In the genomic region with DNA sequence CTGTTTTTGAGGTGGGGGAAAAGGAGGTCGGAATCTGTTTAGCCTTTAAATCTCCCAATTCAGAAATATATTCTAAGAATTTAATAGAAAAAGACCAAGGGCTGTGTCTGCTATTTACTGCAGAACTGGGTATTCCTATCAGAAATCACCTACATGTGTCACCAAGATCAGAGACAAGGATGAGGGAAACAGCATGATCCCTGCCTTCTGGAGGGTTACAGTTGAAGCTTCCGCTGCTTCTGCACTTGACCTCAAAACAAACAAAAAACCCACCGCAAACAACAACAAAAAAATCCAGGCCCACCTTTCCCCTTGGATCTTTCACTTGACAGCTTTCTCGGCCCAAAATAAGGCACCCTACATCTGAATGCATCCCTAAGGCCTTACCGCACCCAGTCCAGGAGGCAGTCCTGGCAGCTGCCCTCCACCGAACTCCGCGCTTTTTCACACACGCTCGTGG, we compare ENCODE assay signal across 8 cellular contexts. TPM values are rescaled to one million over a fixed set of nuclear protein-coding genes. Genes with fewer than 3 reads are reported as not detected.
DNase-seq lines count a peak whose midpoint lies in the region; ATAC-seq, FAIRE-seq and TF ChIP-seq lines count a peak whose summit lies in the region.

No MANE protein-coding gene starts in this region.

- no peaks in the 10 kb centered on the region for H3K36me3 Mint-ChIP-seq in activated naive CD8-positive, alpha-beta T cell treated with anti-CD3 and anti-CD28 coated beads for 36 hours

- H3K27ac Mint-ChIP-seq in activated naive CD8-positive, alpha-beta T cell treated with anti-CD3 and anti-CD28 coated beads for 36 hours: no peak overlapping the region

- H3K9ac ChIP-seq in keratinocyte (ENCODE audit: control insufficient read depth, extremely low read depth, insufficient read depth, low read length): peak overlapping the region; percentile 51

- peak overlapping the region; percentile 54 for H3K4me3 Mint-ChIP-seq in activated naive CD8-positive, alpha-beta T cell treated with anti-CD3 and anti-CD28 coated beads for 36 hours

- H3K27me3 Mint-ChIP-seq in activated naive CD8-positive, alpha-beta T cell treated with anti-CD3 and anti-CD28 coated beads for 36 hours: peaks cover 64% of the 10 kb centered on the region

- H3K9me3 ChIP-seq in keratinocyte (ENCODE audit: control insufficient read depth, low read depth, low read length) (no peaks in the 10 kb centered on the region), thoracic aorta (no peaks in the 10 kb centered on the region)

- TF ChIP-seq CTCF in HFF-Myc (IDR thresholded peaks at IDR 0.05; ENCODE audit: low read depth, low read length, missing control alignments) (no peak), keratinocyte (optimal IDR thresholded peaks at IDR 0.05 in 1 of 3, IDR thresholded peaks at IDR 0.05 in 1 of 3, conservative IDR thresholded peaks at IDR 0.05 in 1 of 3; ENCODE audit: extremely low read depth in 1 of 3, insufficient read depth in 2 of 3, low read length in 3 of 3) (no peak), thoracic aorta (IDR thresholded peaks at IDR 0.05) (no peak)

- H3K9me1 ChIP-seq in keratinocyte (ENCODE audit: control insufficient read depth, extremely low read depth, insufficient read depth, low read length): no peaks in the 10 kb centered on the region

- H3K4me3 ChIP-seq in HFF-Myc (replicated peaks; ENCODE audit: low read depth, low read length) (peak overlapping the region; percentile 93), keratinocyte (ENCODE audit: control insufficient read depth in 2 of 3, extremely low read depth in 1 of 3, insufficient read depth in 2 of 3, low read depth in 1 of 3, low read length in 3 of 3) (peak overlapping the region; percentile 44 to 59 (median 57)), thoracic aorta (peak overlapping the region; percentile 78)

- peak; percentile 36 for DNase-seq in Daoy (ENCODE audit: low read depth)
- no peak for DNase-seq in HFF-Myc (ENCODE audit: extremely low read depth, low read depth)
- DNase-seq in activated naive CD8-positive, alpha-beta T cell treated with anti-CD3 and anti-CD28 coated beads for 36 hours: no peak
- no peak for DNase-seq in keratinocyte (ENCODE audit: low read depth, low spot score)
- no peak for DNase-seq in thoracic aorta (ENCODE audit: low spot score)
- DNase-seq in activated CD8-positive, alpha-beta memory T cell treated with anti-CD3 and anti-CD28 coated beads for 24 hours: no peak
- DNase-seq in NAMALWA (ENCODE audit: low spot score): no peak

- H3K36me3 ChIP-seq in keratinocyte (ENCODE audit: control insufficient read depth in 2 of 2, extremely low read depth in 1 of 2, insufficient read depth in 2 of 2, low read length in 2 of 2) (no peaks in the 10 kb centered on the region), thoracic aorta (no peaks in the 10 kb centered on the region)

- H3K4me2 ChIP-seq in keratinocyte (ENCODE audit: control insufficient read depth, extremely low read depth, insufficient read depth, low read depth, low read length): peak overlapping the region; percentile 75

- H3K4me1 Mint-ChIP-seq in activated naive CD8-positive, alpha-beta T cell treated with anti-CD3 and anti-CD28 coated beads for 36 hours: peaks cover 12% of the 10 kb centered on the region

- H3K4me1 ChIP-seq in keratinocyte (ENCODE audit: control insufficient read depth, extremely low read depth, insufficient read depth, low read length) (peaks cover 14% of the 10 kb centered on the region), thoracic aorta (ENCODE audit: control insufficient read depth in 1 of 2, low read depth in 2 of 2) (peaks cover 8 to 18% of the 10 kb centered on the region in 2 donors)

- FAIRE-seq in keratinocyte (lab: Jason Lieb, UNC): no peak

- H3K79me2 ChIP-seq in keratinocyte (ENCODE audit: control insufficient read depth, insufficient read depth, low read length): no peaks in the 10 kb centered on the region

- H3K9me3 Mint-ChIP-seq in activated naive CD8-positive, alpha-beta T cell treated with anti-CD3 and anti-CD28 coated beads for 36 hours: peaks cover 1% of the 10 kb centered on the region

- H2AFZ ChIP-seq in keratinocyte (ENCODE audit: control insufficient read depth, low read length): peak overlapping the region; percentile 80

- dilution Hi-C loops in keratinocyte (cut with MboI; ENCODE audit: extremely low pct_ligation_motif_present, low sequenced_read_pairs): no loop called here

- peaks cover 7% of the 10 kb centered on the region for H3K27me3 ChIP-seq in keratinocyte (ENCODE audit: control insufficient read depth, extremely low read depth, insufficient read depth, low read length)
- no peaks in the 10 kb centered on the region for H3K27me3 ChIP-seq in thoracic aorta (replicated peaks; ENCODE audit: insufficient read depth)

- H4K20me1 ChIP-seq in keratinocyte (ENCODE audit: control insufficient read depth, extremely low read depth, insufficient read depth, low read length): no peaks in the 10 kb centered on the region

- ATAC-seq in thoracic aorta (ENCODE audit: insufficient number of reproducible peaks, low FRiP score, low read depth) (peak; percentile 9), HG03135 (IDR thresholded peaks at IDR 0.05; ENCODE audit: unreplicated experiment) (no peak)

- H3K27ac ChIP-seq in keratinocyte (ENCODE audit: control insufficient read depth, insufficient read depth, low read length) (peak overlapping the region; percentile 10), thoracic aorta (peak overlapping the region; percentile 52 to 78)

RNA-seq across cellular contexts. Expression of a gene that starts 0.8 kb away (rescaled TPM):
- 14.1 and 14.3 TPM in 2 replicates for total RNA-seq in Daoy (2014; rRNA removed; shearing (Covaris generic))
- 1 to 10 TPM in 1 of 2 experiments, under 1 TPM in 1; 0.92 to 1.6 TPM for total RNA-seq in activated naive CD8-positive, alpha-beta T cell treated with anti-CD3 and anti-CD28 coated beads for 36 hours
- 3.5 to 4.0 TPM (median 3.7 TPM) in 3 replicates for polyA plus RNA-seq in keratinocyte
- polyA plus RNA-seq in keratinocyte (2011; ENCODE audit: low read depth): 2.2 TPM
- polyA plus RNA-seq in keratinocyte (2011; cell fraction: cytosol; rRNA removed): 2.3 and 4.6 TPM in 2 replicates
- polyA plus RNA-seq in keratinocyte (2011; cell fraction: nucleus; rRNA removed): 2.7 and 4.0 TPM in 2 replicates
- polyA plus RNA-seq in keratinocyte (2012; ENCODE audit: low replicate concordance): 1.6 and 3.2 TPM in 2 replicates
- 1.6 to 8.9 TPM (median 8.7 TPM) in 3 replicates for polyA minus RNA-seq in keratinocyte
- polyA minus RNA-seq in keratinocyte (2011; cell fraction: cytosol; rRNA and poly(A)+ RNA removed): 3.5 TPM
- 8.3 and 16.8 TPM in 2 replicates for polyA minus RNA-seq in keratinocyte (2011; cell fraction: nucleus; rRNA and poly(A)+ RNA removed)
- 10 to 100 TPM; 10.8 to 14.6 TPM for total RNA-seq in thoracic aorta
